ENCODE assay signal across 8 cellular contexts in genomic region chr13:114281351-114282142, GRCh38. TPM values are rescaled to one million over a fixed set of nuclear protein-coding genes. Genes with fewer than 3 reads are reported as not detected.
DNase-seq lines count a peak whose midpoint lies in the region; ATAC-seq lines count a peak whose summit lies in the region.

UPF3A (plus strand) TSS chr13:114281601; CDS start chr13:114281640, 39 bp downstream.

- H3K4me3 ChIP-seq in CD8-positive, alpha-beta memory T cell (ENCODE audit: low read length) = peak within 1 kb of the TSS; percentile 79
- H3K4me3 ChIP-seq in mesenchymal stem cell (ENCODE audit: insufficient read depth in 1 of 2, low read depth in 1 of 2, low read length in 2 of 2) = peak within 1 kb of the TSS; percentile 81 to 83

- H2BK15ac ChIP-seq in mesenchymal stem cell (ENCODE audit: low read depth, poor library complexity, severe bottlenecking) = peak within 1 kb of the TSS; percentile 91

- peak within 1 kb of the TSS; percentile 91 for H4K8ac ChIP-seq in mesenchymal stem cell (ENCODE audit: low read length)

- WGBS in mesenchymal stem cell = 1% methylated on average over 66 of the region's 99 CpGs

- peak within 1 kb of the TSS; percentile 83 for H3K27ac ChIP-seq in CD8-positive, alpha-beta memory T cell (ENCODE audit: low read depth, low read length)
- peak within 1 kb of the TSS; percentile 99 for H3K27ac ChIP-seq in mesenchymal stem cell (ENCODE audit: low read length, poor library complexity, severe bottlenecking)

- peak within 1 kb of the TSS; percentile 83 for H2AFZ ChIP-seq in mesenchymal stem cell (ENCODE audit: low read depth, low read length)

- H3K14ac ChIP-seq in mesenchymal stem cell (ENCODE audit: low read length in 2 of 2) = peak within 1 kb of the TSS; percentile 57 to 93

- H3K27ac Mint-ChIP-seq in CD8-positive, alpha-beta memory T cell = peak within 1 kb of the TSS; percentile 92 to 98 (median 94)
- peak within 1 kb of the TSS; percentile 95 to 97 for H3K27ac Mint-ChIP-seq in effector memory CD8-positive, alpha-beta T cell

- H3K18ac ChIP-seq in mesenchymal stem cell (ENCODE audit: low read depth in 1 of 2, low read length in 2 of 2) = peak within 1 kb of the TSS; percentile 95 to 99

- H3K27me3 Mint-ChIP-seq in CD8-positive, alpha-beta memory T cell = peaks cover 0 to 2% of the 10 kb centered on the region in 2 donors
- H3K27me3 Mint-ChIP-seq in effector memory CD8-positive, alpha-beta T cell = no peaks in the 10 kb centered on the region

- H3K4ac ChIP-seq in mesenchymal stem cell (ENCODE audit: low read depth in 1 of 2, low read length in 2 of 2) = peak within 1 kb of the TSS; percentile 90

- peak within 1 kb of the TSS; percentile 95 for H4K91ac ChIP-seq in mesenchymal stem cell (ENCODE audit: low read length)

- H2BK12ac ChIP-seq in mesenchymal stem cell (ENCODE audit: low read length in 2 of 2) = peak within 1 kb of the TSS; percentile 20 to 45

- peak within 1 kb of the TSS in 1 of 2 experiments; percentile 96 for H3K23ac ChIP-seq in mesenchymal stem cell (ENCODE audit: low read length in 2 of 2)

- H2BK5ac ChIP-seq in mesenchymal stem cell (ENCODE audit: low read depth, low read length, poor library complexity, severe bottlenecking) = peak within 1 kb of the TSS; percentile 93

- no peaks in the 10 kb centered on the region for H3K9me3 Mint-ChIP-seq in CD8-positive, alpha-beta memory T cell
- H3K9me3 Mint-ChIP-seq in effector memory CD8-positive, alpha-beta T cell = no peaks in the 10 kb centered on the region

- POLR2A ChIA-PET in CD8-positive, alpha-beta memory T cell (lab: Charles Lee) = interaction anchor here (0.5 to 1.6 kb wide), 9 partner anchors 12 to 1056 kb away, joined by 3 to 6 read pairs (median 3); partner anchors contain the start of gene CHAMP1

- peaks cover 5 to 49% (median 10%) of the 10 kb centered on the region in 3 donors for H3K36me3 Mint-ChIP-seq in CD8-positive, alpha-beta memory T cell
- peaks cover 42% of the 10 kb centered on the region for H3K36me3 Mint-ChIP-seq in effector memory CD8-positive, alpha-beta T cell (ENCODE audit: insufficient read depth)

- peak within 1 kb of the TSS; percentile 47 for H2AK5ac ChIP-seq in mesenchymal stem cell (ENCODE audit: low read length, severe bottlenecking)

- no peaks in the 10 kb centered on the region for H3K9me3 ChIP-seq in CD8-positive, alpha-beta memory T cell (ENCODE audit: low read length)
- no peaks in the 10 kb centered on the region for H3K9me3 ChIP-seq in mesenchymal stem cell (ENCODE audit: control insufficient read depth, low read length)

- CTCF ChIA-PET in CD8-positive, alpha-beta memory T cell (lab: Charles Lee) = interaction anchor here (1.0 kb wide), 1 partner anchor 11 kb away, joined by 3 read pairs; no protein-coding TSS in a partner anchor

- ATAC-seq in GM19463 (IDR thresholded peaks at IDR 0.05; ENCODE audit: unreplicated experiment) = peak; percentile 73
- peak; percentile 77 for ATAC-seq in effector memory CD8-positive, alpha-beta T cell (replicated peaks)

- peak within 1 kb of the TSS; percentile 73 for H3K4me2 ChIP-seq in mesenchymal stem cell (ENCODE audit: low read length, poor library complexity, severe bottlenecking)

- H3K4me1 Mint-ChIP-seq in CD8-positive, alpha-beta memory T cell = peaks cover 52 to 64% (median 55%) of the 10 kb centered on the region in 3 donors
- H3K4me1 Mint-ChIP-seq in effector memory CD8-positive, alpha-beta T cell (ENCODE audit: low read depth in 2 of 2) = peaks cover 25 to 40% of the 10 kb centered on the region in 2 donors

- H3K27me3 ChIP-seq in CD8-positive, alpha-beta memory T cell (ENCODE audit: insufficient read depth, low read length, poor library complexity, severe bottlenecking) = no peaks in the 10 kb centered on the region
- H3K27me3 ChIP-seq in mesenchymal stem cell (ENCODE audit: control insufficient read depth in 1 of 2, insufficient read depth in 1 of 2, low read length in 2 of 2) = no peaks in the 10 kb centered on the region

- peak within 1 kb of the TSS; percentile 94 for H3K9ac ChIP-seq in mesenchymal stem cell (ENCODE audit: low read length)

- peaks cover 52% of the 10 kb centered on the region for H3K4me1 ChIP-seq in CD8-positive, alpha-beta memory T cell (ENCODE audit: insufficient read depth, low read length)
- peaks cover 6% of the 10 kb centered on the region for H3K4me1 ChIP-seq in mesenchymal stem cell (ENCODE audit: control insufficient read depth, insufficient read depth, low read depth, low read length)

- peak; percentile 82 to 92 (median 88) for DNase-seq in CD8-positive, alpha-beta memory T cell
- peak; percentile 80 for DNase-seq in HPDE6-E6E7 (ENCODE audit: extremely low spot score)
- peak; percentile 26 for DNase-seq in NK-92 (lab: John Stamatoyannopoulos, UW; ENCODE audit: unreplicated experiment)
- DNase-seq in activated CD8-positive, alpha-beta memory T cell treated with anti-CD3 and anti-CD28 coated beads for 4 hours (ENCODE audit: low read depth in 2 of 2) = peak; percentile 70 to 82
- peak; percentile 75 to 86 (median 76) for DNase-seq in effector memory CD8-positive, alpha-beta T cell
- DNase-seq in mesenchymal stem cell = peak; percentile 93
- DNase-seq in stimulated activated CD8-positive, alpha-beta memory T cell treated with anti-CD3 and anti-CD28 coated beads, Interleukin-12 subunit alpha, Interleukin-12 subunit beta, amount 100 ng/mL, for 4 hours (ENCODE audit: low read depth) = peak; percentile 79

- H3K79me1 ChIP-seq in mesenchymal stem cell (replicated peaks; ENCODE audit: low read length, poor library complexity, severe bottlenecking) = peaks cover 2% of the 10 kb centered on the region

- H3K36me3 ChIP-seq in CD8-positive, alpha-beta memory T cell (ENCODE audit: insufficient read depth, low read length) = peaks cover 14% of the 10 kb centered on the region
- peaks cover 16 to 46% of the 10 kb centered on the region in 2 experiments for H3K36me3 ChIP-seq in mesenchymal stem cell (ENCODE audit: control insufficient read depth in 1 of 2, insufficient read depth in 2 of 2, low read depth in 1 of 2, low read length in 2 of 2)

- peak within 1 kb of the TSS; percentile 86 for H2BK120ac ChIP-seq in mesenchymal stem cell (ENCODE audit: low read depth, low read length)

- peak within 1 kb of the TSS; percentile 87 to 95 (median 91) for H3K4me3 Mint-ChIP-seq in CD8-positive, alpha-beta memory T cell
- peak within 1 kb of the TSS; percentile 87 to 93 for H3K4me3 Mint-ChIP-seq in effector memory CD8-positive, alpha-beta T cell

RNA-seq across cellular contexts. Expression of gene UPF3A, which starts in this region (rescaled TPM):
- total RNA-seq in CD8-positive, alpha-beta memory T cell = 10 to 100 TPM; 48.0 to 52.9 TPM
- polyA plus RNA-seq in CD8-positive, alpha-beta memory T cell = 41.4 TPM
- 66.0 TPM for polyA plus RNA-seq in mesenchymal stem cell (2013, experiment 1 of 2)
- 65.6 TPM for polyA plus RNA-seq in mesenchymal stem cell (2013, experiment 2 of 2)

Comparison
In these comparisons a context has a peak if more than half of its experiments do, and no peak if none do; other contexts are left out.
1. Peak in every context shown above with its lines: DNase-seq, ATAC-seq, H3K4me3 ChIP-seq and H3K27ac ChIP-seq.
2. DNase-seq: peak in every context shown above with its lines; median percentile 93 in mesenchymal stem cell; 88 in CD8-positive, alpha-beta memory T cell; 80 in HPDE6-E6E7; 79 in stimulated activated CD8-positive, alpha-beta memory T cell treated with anti-CD3 and anti-CD28 coated beads, Interleukin-12 subunit alpha, Interleukin-12 subunit beta, amount 100 ng/mL, for 4 hours; 76 in activated CD8-positive, alpha-beta memory T cell treated with anti-CD3 and anti-CD28 coated beads for 4 hours; 76 in effector memory CD8-positive, alpha-beta T cell; 26 in NK-92.